ENCODE assay signal across 1 cellular context in the genomic region with DNA sequence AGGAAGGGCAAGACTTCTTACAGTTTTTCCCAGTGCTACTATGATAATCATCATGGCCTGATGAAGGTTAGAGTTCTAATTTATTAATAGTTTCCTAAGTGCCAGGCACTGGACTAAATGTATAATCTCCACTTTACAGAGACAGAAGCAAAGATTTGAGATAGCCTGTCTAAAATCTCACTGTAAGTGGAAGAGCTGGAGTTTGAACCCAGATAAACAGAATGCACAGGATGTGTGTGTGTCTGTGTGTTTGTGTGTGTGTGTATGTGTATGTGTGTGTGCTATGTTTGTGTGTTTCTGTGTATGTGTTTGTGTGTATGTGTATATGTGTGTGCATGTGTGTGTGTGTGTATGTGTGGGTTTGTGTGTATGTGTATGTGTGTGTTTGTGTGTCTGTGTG.
TF ChIP-seq lines count a peak whose summit lies in the region.

No MANE protein-coding gene starts in this region.

TF ChIP-seq in K562, 482 proteins besides CTCF, POLR2A, EP300 and RAD21 (continued from another document):
- TF ChIP-seq MTA3 (IDR thresholded peaks at IDR 0.05; ENCODE audit: borderline replicate concordance) (no peak), BDP1 (IDR thresholded peaks at IDR 0.05; ENCODE audit: insufficient read depth, insufficient read length) (no peak), SAP30 (IDR thresholded peaks at IDR 0.05; ENCODE audit: borderline replicate concordance, insufficient read depth, low read depth, low read length, poor library complexity, severe bottlenecking) (no peak)
- TF ChIP-seq, protein P1, sequence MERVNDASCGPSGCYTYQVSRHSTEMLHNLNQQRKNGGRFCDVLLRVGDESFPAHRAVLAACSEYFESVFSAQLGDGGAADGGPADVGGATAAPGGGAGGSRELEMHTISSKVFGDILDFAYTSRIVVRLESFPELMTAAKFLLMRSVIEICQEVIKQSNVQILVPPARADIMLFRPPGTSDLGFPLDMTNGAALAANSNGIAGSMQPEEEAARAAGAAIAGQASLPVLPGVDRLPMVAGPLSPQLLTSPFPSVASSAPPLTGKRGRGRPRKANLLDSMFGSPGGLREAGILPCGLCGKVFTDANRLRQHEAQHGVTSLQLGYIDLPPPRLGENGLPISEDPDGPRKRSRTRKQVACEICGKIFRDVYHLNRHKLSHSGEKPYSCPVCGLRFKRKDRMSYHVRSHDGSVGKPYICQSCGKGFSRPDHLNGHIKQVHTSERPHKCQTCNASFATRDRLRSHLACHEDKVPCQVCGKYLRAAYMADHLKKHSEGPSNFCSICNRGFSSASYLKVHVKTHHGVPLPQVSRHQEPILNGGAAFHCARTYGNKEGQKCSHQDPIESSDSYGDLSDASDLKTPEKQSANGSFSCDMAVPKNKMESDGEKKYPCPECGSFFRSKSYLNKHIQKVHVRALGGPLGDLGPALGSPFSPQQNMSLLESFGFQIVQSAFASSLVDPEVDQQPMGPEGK (CRISPR knock-in tag; IDR thresholded peaks at IDR 0.05; ENCODE audit: borderline replicate concordance): no peak
